ENCODE assay signal across 8 cellular contexts in the genomic region with DNA sequence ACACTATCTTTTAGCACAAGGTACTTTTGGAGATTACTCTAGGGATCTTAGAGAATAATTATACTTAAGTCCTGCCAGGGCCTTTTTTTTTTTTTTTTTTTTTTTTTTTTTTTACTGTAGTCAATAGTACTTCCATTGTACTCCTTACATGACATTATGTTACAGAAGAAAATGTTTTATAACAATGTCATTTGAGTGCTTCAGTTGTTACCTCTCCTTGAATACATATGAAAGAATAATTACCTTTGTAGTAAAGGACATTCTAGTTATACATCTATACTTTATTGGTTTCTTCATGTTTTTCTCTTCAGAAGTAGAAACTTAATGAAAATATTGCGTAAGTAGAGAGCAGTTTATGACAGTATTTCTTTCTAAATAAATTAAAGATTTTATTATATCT.
"Had no signal": no experiment of that assay in that cellular context is flagged by ENCODE, and none has a peak within 500 bp of the region (broad histone marks: within the 10 kb centered on the region; RNA-seq: fewer than 3 reads in every experiment).

No MANE protein-coding gene starts in this region.

- H3K27ac ChIP-seq: GM23248, HL-60 had no signal

- ATAC-seq: HCT116, HepG2 had no signal

- DNase-seq: GM23248, GOT3, H7, HFFc6 had no signal

- H3K9me3 ChIP-seq: HAP-1 had no signal

- H3K4me3 ChIP-seq: GM23248, HAP-1 had no signal

- H3K4me1 ChIP-seq: HAP-1 had no signal

- H3K36me3 ChIP-seq: HAP-1 had no signal

- FAIRE-seq: HepG2 had no signal
